In genomic region chrX:78042601-78043000, GRCh38 we compare ENCODE assay signal across 23 cellular contexts.
"Had no signal": no experiment of that assay in that cellular context is flagged by ENCODE, and none has a peak within 500 bp of the region (broad histone marks: within the 10 kb centered on the region; RNA-seq: fewer than 3 reads in every experiment).

No MANE protein-coding gene starts in this region.

- H3K9me3 Mint-ChIP-seq: immature natural killer cell, naive B cell had no signal

- H3K36me3 ChIP-seq: gastrocnemius medialis had no signal

- H3K4me3 Mint-ChIP-seq: immature natural killer cell, mesothelial cell of epicardium, naive B cell had no signal

- H3K9me3 ChIP-seq: esophagus muscularis mucosa, gastrocnemius medialis, heart right ventricle, left lung, lower lobe of right lung had no signal

- H3K27ac ChIP-seq: coronary artery, dorsolateral prefrontal cortex, esophagus muscularis mucosa, gastrocnemius medialis, heart right ventricle, left lung, lower lobe of right lung had no signal

- H3K27me3 ChIP-seq: esophagus muscularis mucosa, gastrocnemius medialis, heart right ventricle, left lung had no signal

- H3K4me1 Mint-ChIP-seq: immature natural killer cell, mesothelial cell of epicardium, naive B cell had no signal

- ATAC-seq: gastrocnemius medialis, heart right ventricle, left cardiac atrium, left lung, left ventricle myocardium superior, lower lobe of right lung had no signal

- H3K4me1 ChIP-seq: esophagus muscularis mucosa, gastrocnemius medialis, heart right ventricle, left lung, lower lobe of right lung had no signal

- FAIRE-seq: endothelial cell of umbilical vein, kidney had no signal

- H3K4me3 ChIP-seq: coronary artery, dorsolateral prefrontal cortex, esophagus muscularis mucosa, gastrocnemius medialis, heart right ventricle, left lung, lower lobe of right lung had no signal

- H3K27ac Mint-ChIP-seq: immature natural killer cell, mesothelial cell of epicardium, naive B cell had no signal

- H3K27me3 Mint-ChIP-seq: naive B cell had no signal

- DNase-seq: dermis blood vessel endothelial cell; dorsolateral prefrontal cortex; effector CD4-positive, alpha-beta T cell; effector memory CD4-positive, alpha-beta T cell; foreskin melanocyte; gastrocnemius medialis; glutamatergic neuron; head of caudate nucleus; heart right ventricle; hippocampal formation; immature natural killer cell; islet precursor cell; kidney; left cardiac atrium; left lung; left ventricle myocardium superior; lower lobe of right lung; mesenchymal stem cell; naive B cell had no signal
